In the genomic region with DNA sequence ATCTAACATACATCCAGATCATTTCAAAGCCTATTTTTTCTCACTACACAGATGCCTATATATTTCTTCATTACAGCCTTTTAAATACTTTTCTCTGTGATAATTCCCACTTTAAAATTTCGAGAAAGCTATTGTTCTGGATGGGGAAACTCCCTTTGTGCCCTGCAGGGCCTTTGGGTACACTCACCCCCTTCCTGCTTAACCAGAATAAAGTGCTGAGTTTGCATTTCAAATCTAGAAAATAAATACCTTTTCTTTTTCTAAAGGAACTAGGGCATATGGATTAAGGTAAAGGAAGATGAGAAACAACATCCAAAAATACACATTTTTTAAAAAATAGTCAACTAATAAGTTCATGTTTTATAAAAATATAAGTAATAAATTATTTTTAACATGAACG, we compare ENCODE assay signal across 22 cellular contexts.
"Had no signal": no experiment of that assay in that cellular context is flagged by ENCODE, and none has a peak within 500 bp of the region (broad histone marks: within the 10 kb centered on the region; RNA-seq: fewer than 3 reads in every experiment).

No MANE protein-coding gene starts in this region.

- H3K4me3 ChIP-seq: hepatocyte, ovary, suprapubic skin, tibial artery, upper lobe of right lung, vagina had no signal

- H3K4me1 ChIP-seq: tibial artery, vagina had no signal

- H3K4me1 Mint-ChIP-seq: stimulated activated effector memory CD8-positive, alpha-beta T cell treated with anti-CD3 and anti-CD28 coated beads, Interleukin-12 subunit alpha, Interleukin-12 subunit beta, amount 100 ng/mL, for 72 hours had no signal

- H3K4me2 ChIP-seq: hepatocyte had no signal

- ATAC-seq: foreskin keratinocyte; left lobe of liver; naive thymus-derived CD8-positive, alpha-beta T cell; right cardiac atrium; stimulated activated effector memory CD8-positive, alpha-beta T cell treated with anti-CD3 and anti-CD28 coated beads, Interleukin-12 subunit alpha, Interleukin-12 subunit beta, amount 100 ng/mL, for 72 hours; stimulated activated naive CD8-positive, alpha-beta T cell treated with anti-CD3 and anti-CD28 coated beads, Interleukin-15, Interleukin-2, amounts not matched to agents 100 U/mL and 50 U/mL, for 24 hours; upper lobe of right lung had no signal

- H3K27ac ChIP-seq: epithelial cell of prostate, foreskin keratinocyte, hepatocyte, ovary, suprapubic skin, tibial artery, upper lobe of right lung, vagina had no signal

- H3K27me3 ChIP-seq: foreskin keratinocyte, hepatocyte, ovary, suprapubic skin, tibial artery, upper lobe of right lung, vagina had no signal

- FAIRE-seq: endometrium had no signal

- DNase-seq: effector memory CD4-positive, alpha-beta T cell; foreskin keratinocyte; head of caudate nucleus; islet precursor cell; mammary epithelial cell; naive thymus-derived CD8-positive, alpha-beta T cell; nucleus accumbens; ovary; right cardiac atrium; stimulated activated CD4-positive, alpha-beta T cell treated with anti-CD3 and anti-CD28 coated beads, Interleukin-4, amount 100 ng/mL, for 1 hour; stimulated activated CD8-positive, alpha-beta memory T cell treated with anti-CD3 and anti-CD28 coated beads, Interleukin-4, amount 100 ng/mL, for 48 hours; stimulated activated naive CD8-positive, alpha-beta T cell treated with anti-CD3 and anti-CD28 coated beads, Interleukin-15, Interleukin-2, amounts not matched to agents 100 U/mL and 50 U/mL, for 24 hours; tibial artery; upper lobe of right lung had no signal

- H3K36me3 ChIP-seq: ovary, suprapubic skin, tibial artery, upper lobe of right lung, vagina had no signal

- H3K9me3 ChIP-seq: ovary, suprapubic skin, tibial artery, upper lobe of right lung, vagina had no signal

- H3K4me3 Mint-ChIP-seq: naive thymus-derived CD8-positive, alpha-beta T cell; neural crest cell; stimulated activated effector memory CD8-positive, alpha-beta T cell treated with anti-CD3 and anti-CD28 coated beads, Interleukin-12 subunit alpha, Interleukin-12 subunit beta, amount 100 ng/mL, for 72 hours had no signal

- H3K79me2 ChIP-seq: hepatocyte had no signal

- H3K9me3 Mint-ChIP-seq: naive thymus-derived CD8-positive, alpha-beta T cell; neural crest cell; stimulated activated effector memory CD8-positive, alpha-beta T cell treated with anti-CD3 and anti-CD28 coated beads, Interleukin-12 subunit alpha, Interleukin-12 subunit beta, amount 100 ng/mL, for 72 hours had no signal

- H2AFZ ChIP-seq: hepatocyte had no signal

- H3K36me3 Mint-ChIP-seq: naive thymus-derived CD8-positive, alpha-beta T cell; stimulated activated effector memory CD8-positive, alpha-beta T cell treated with anti-CD3 and anti-CD28 coated beads, Interleukin-12 subunit alpha, Interleukin-12 subunit beta, amount 100 ng/mL, for 72 hours had no signal

- H3K27ac Mint-ChIP-seq: naive thymus-derived CD8-positive, alpha-beta T cell; stimulated activated effector memory CD8-positive, alpha-beta T cell treated with anti-CD3 and anti-CD28 coated beads, Interleukin-12 subunit alpha, Interleukin-12 subunit beta, amount 100 ng/mL, for 72 hours had no signal
